In genomic region chr2:212330263-212330662, GRCh38 we compare ENCODE assay signal across 15 cellular contexts.
DNase-seq lines count a peak whose midpoint lies in the region; ATAC-seq and TF ChIP-seq lines count a peak whose summit lies in the region.
"Had no signal": no experiment of that assay in that cellular context is flagged by ENCODE, and none has a peak within 500 bp of the region (broad histone marks: within the 10 kb centered on the region; RNA-seq: fewer than 3 reads in every experiment).

No MANE protein-coding gene starts in this region.

- H3K27me3 ChIP-seq in psoas muscle (ENCODE audit: insufficient read depth in 3 of 3, low read length in 2 of 3) (no peaks in the 10 kb centered on the region), brain microvascular endothelial cell (replicated peaks) (no peaks in the 10 kb centered on the region)
- H3K27me3 ChIP-seq: right lobe of liver, uterus had no signal

- peak; percentile 1 for DNase-seq in ELF-1 (ENCODE audit: low read depth, low spot score)
- DNase-seq in SK-N-DZ (ENCODE audit: low spot score) = peak; percentile 29
- peak in 31 of 51 donors; percentile 0 to 50 (median 13) for DNase-seq in hypothalamus (lab: John Stamatoyannopoulos, UW)
- DNase-seq in psoas muscle = peak in 1 of 2 donors; percentile 45
- DNase-seq in NCI-H1694 (lab: John Stamatoyannopoulos, UW) = no peak
- no peak for DNase-seq in brain microvascular endothelial cell
- DNase-seq in stimulated activated CD4-positive, alpha-beta T cell treated with anti-CD3 and anti-CD28 coated beads, Interleukin-4, amount 100 ng/mL, for 4 hours = no peak
- DNase-seq: activated T-cell treated with anti-CD3 and anti-CD28 coated beads, Interleukin-2, amount 50 U/mL, for 72 hours; glutamatergic neuron; NCI-H2171; SK-N-SH; stimulated activated CD4-positive, alpha-beta T cell treated with anti-CD3 and anti-CD28 coated beads, Interleukin-4, amount 100 ng/mL, for 24 hours; uterus had no signal

- peaks cover 25% of the 10 kb centered on the region for H3K4me1 ChIP-seq in psoas muscle
- H3K4me1 ChIP-seq: right lobe of liver, uterus had no signal

- in situ Hi-C loops in brain microvascular endothelial cell (cut with HindIII; ENCODE audit: low pct_ligation_motif_present, low sequenced_read_pairs) = no loop called here

- H3K9me3 ChIP-seq in psoas muscle = no peaks in the 10 kb centered on the region
- H3K9me3 ChIP-seq: right lobe of liver, SK-N-SH, uterus had no signal

- H3K27ac ChIP-seq in psoas muscle = peak overlapping the region; percentile 65
- H3K27ac ChIP-seq in brain microvascular endothelial cell = no peak overlapping the region
- H3K27ac ChIP-seq: right lobe of liver, uterus had no signal

- H3K4me3 ChIP-seq in psoas muscle (peak overlapping the region; percentile 31), brain microvascular endothelial cell (ENCODE audit: low read depth, low read length) (no peak overlapping the region)
- H3K4me3 ChIP-seq: right lobe of liver, uterus had no signal

- TF ChIP-seq CTCF in psoas muscle (IDR thresholded peaks at IDR 0.05) (no peak), brain microvascular endothelial cell (IDR thresholded peaks at IDR 0.05; ENCODE audit: low read depth, low read length, missing control alignments) (no peak)

- intact Hi-C loops in psoas muscle (cut with DNase I) = no loop called here

- 21 to 25% (median 23%) methylated on average over 4 of the region's 4 CpGs for WGBS in psoas muscle, 3 donors

- H3K36me3 ChIP-seq in psoas muscle (ENCODE audit: insufficient read depth in 1 of 2, low read depth in 1 of 2) = no peaks in the 10 kb centered on the region
- no peaks in the 10 kb centered on the region for H3K36me3 ChIP-seq in brain microvascular endothelial cell (replicated peaks)
- H3K36me3 ChIP-seq: right lobe of liver, uterus had no signal

- peak in 3 of 4 donors; percentile 49 to 86 (median 74) for ATAC-seq in psoas muscle
- ATAC-seq in GM21528 (IDR thresholded peaks at IDR 0.05; ENCODE audit: low FRiP score, unreplicated experiment) = no peak
- ATAC-seq: activated T-cell treated with anti-CD3 and anti-CD28 coated beads, Interleukin-2, amount 50 U/mL, for 72 hours; right lobe of liver had no signal

Comparison
In these comparisons a context has a peak if more than half of its experiments do, and no peak if none do; other contexts are left out.
1. DNase-seq: peak in ELF-1 (single experiment), SK-N-DZ (single experiment) and hypothalamus (31 of 51); none in NCI-H1694 (single experiment), brain microvascular endothelial cell (single experiment) and stimulated activated CD4-positive, alpha-beta T cell treated with anti-CD3 and anti-CD28 coated beads, Interleukin-4, amount 100 ng/mL, for 4 hours (0 of 2).